ENCODE assay signal across 17 cellular contexts in the genomic region with DNA sequence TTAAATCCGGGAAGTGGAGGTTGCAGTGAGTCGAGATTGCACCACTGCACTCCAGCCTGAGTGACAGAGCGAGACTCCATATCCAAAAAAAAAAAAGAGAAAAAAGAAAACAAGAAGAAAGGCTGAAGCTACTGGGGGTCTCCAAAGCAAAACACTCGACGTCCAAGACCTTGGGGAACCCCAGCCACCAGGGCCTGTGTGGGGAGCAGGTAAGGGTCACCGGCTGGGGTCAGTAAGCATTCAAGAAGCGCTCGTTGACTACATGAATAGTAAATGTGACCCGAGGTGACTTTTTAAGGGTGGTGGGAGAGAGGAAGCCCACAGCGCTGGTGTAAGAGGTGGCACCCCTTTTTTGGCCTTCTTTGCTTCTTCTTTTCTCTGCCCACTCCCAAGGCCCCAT. TPM values are rescaled to one million over a fixed set of nuclear protein-coding genes. Genes with fewer than 3 reads are reported as not detected.
"Had no signal": no experiment of that assay in that cellular context is flagged by ENCODE, and none has a peak within 500 bp of the region (broad histone marks: within the 10 kb centered on the region; RNA-seq: fewer than 3 reads in every experiment).

No MANE protein-coding gene starts in this region.

- H3K27ac ChIP-seq: foreskin keratinocyte, thyroid gland had no signal

- H3K27me3 ChIP-seq: spleen, suprapubic skin, thyroid gland had no signal

- H3K4me1 ChIP-seq: foreskin keratinocyte had no signal

- H3K9me3 ChIP-seq: spleen, suprapubic skin, thyroid gland had no signal

- H3K4me3 ChIP-seq: lung, spleen, suprapubic skin, thyroid gland had no signal

- H3K36me3 ChIP-seq: suprapubic skin, thyroid gland had no signal

- DNase-seq: cerebellar nuclear complex; effector CD4-positive, alpha-beta T cell; endodermal cell; erythroblast; foreskin keratinocyte; kidney; left colon; mesendoderm; naive B cell; spleen; stimulated activated CD4-positive, alpha-beta T cell treated with anti-CD3 and anti-CD28 coated beads, Interleukin-2, amount 100 ng/mL, for 24 hours; stimulated activated naive CD4-positive, alpha-beta T cell; thyroid gland had no signal

- ATAC-seq: foreskin keratinocyte, left colon, sciatic nerve had no signal

RNA-seq across cellular contexts. Expression of a gene that starts 49.5 kb away (rescaled TPM):
- total RNA-seq: foreskin keratinocyte, osteocyte had no signal
- polyA plus RNA-seq: foreskin keratinocyte had no signal
